Comparison of ENCODE assay signal across 6 cellular contexts in genomic region chr6:40924832-40925231, GRCh38.
"Had no signal": no experiment of that assay in that cellular context is flagged by ENCODE, and none has a peak within 500 bp of the region (broad histone marks: within the 10 kb centered on the region; RNA-seq: fewer than 3 reads in every experiment).

No MANE protein-coding gene starts in this region.

- DNase-seq: H9, HCEC 1CT, IMR-90, KG1 had no signal

- H3K27ac Mint-ChIP-seq: GM23338 had no signal

- H3K4me3 Mint-ChIP-seq: GM23338, H9 had no signal

- ATAC-seq: GM23338, K562 had no signal

- H3K9me3 Mint-ChIP-seq: GM23338, H9 had no signal

- H3K4me3 ChIP-seq: GM23338, K562 had no signal
